20 cellular contexts compared by ENCODE assay signal in the genomic region with DNA sequence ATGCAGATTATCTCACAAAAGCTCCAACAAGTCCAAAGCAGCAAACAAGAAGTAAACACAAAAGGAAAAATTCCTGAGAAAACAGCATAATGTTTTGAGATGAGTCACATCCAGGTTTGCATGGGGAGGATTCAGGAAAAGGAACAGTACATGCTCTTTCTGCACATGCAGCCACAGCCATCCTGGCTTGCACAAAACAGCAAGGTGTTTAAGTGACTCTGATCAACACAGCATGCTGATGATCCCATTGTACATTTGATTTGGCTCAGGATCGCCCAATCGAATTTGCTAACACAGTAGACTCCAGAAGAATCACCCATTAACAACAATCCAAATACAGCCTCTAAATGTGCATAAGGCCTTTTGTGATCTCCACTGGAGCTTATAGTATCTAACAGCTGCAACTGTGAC.
A peak's percentile ranks its signal among the peaks of the same experiment; 100 is the strongest.
DNase-seq lines count a peak whose midpoint lies in the region; ATAC-seq, FAIRE-seq and TF ChIP-seq lines count a peak whose summit lies in the region.
"Had no signal": no experiment of that assay in that cellular context is flagged by ENCODE, and none has a peak within 500 bp of the region (broad histone marks: within the 10 kb centered on the region; RNA-seq: fewer than 3 reads in every experiment).

No MANE protein-coding gene starts in this region.

- H3K9me3 ChIP-seq in WERI-Rb-1 (ENCODE audit: severe bottlenecking) (no peaks in the 10 kb centered on the region), keratinocyte (ENCODE audit: control insufficient read depth, low read depth, low read length) (no peaks in the 10 kb centered on the region), uterus (no peaks in the 10 kb centered on the region)
- H3K9me3 ChIP-seq: esophagus muscularis mucosa, prostate gland had no signal

- no peaks in the 10 kb centered on the region for H3K9me1 ChIP-seq in keratinocyte (ENCODE audit: control insufficient read depth, extremely low read depth, insufficient read depth, low read length)

- H4K20me1 ChIP-seq in keratinocyte (ENCODE audit: control insufficient read depth, extremely low read depth, insufficient read depth, low read length): no peaks in the 10 kb centered on the region

- H3K4me3 ChIP-seq in WERI-Rb-1 (ENCODE audit: low read depth, low read length) (no peak overlapping the region), keratinocyte (ENCODE audit: control insufficient read depth in 2 of 3, extremely low read depth in 1 of 3, insufficient read depth in 2 of 3, low read depth in 1 of 3, low read length in 3 of 3) (peak overlapping the region in 2 of 3 experiments; percentile 36 to 60), uterus (no peak overlapping the region)
- H3K4me3 ChIP-seq: esophagus muscularis mucosa, prostate gland had no signal

- intact Hi-C loops in uterus (cut with DNase I; ENCODE audit: low total_unique reads): no loop called here

- peak; percentile 94 for FAIRE-seq in keratinocyte (lab: Jason Lieb, UNC)
- FAIRE-seq: TTC549 had no signal

- H3K4me1 ChIP-seq in keratinocyte (ENCODE audit: control insufficient read depth, extremely low read depth, insufficient read depth, low read length) (peaks cover 42% of the 10 kb centered on the region), uterus (no peaks in the 10 kb centered on the region)
- H3K4me1 ChIP-seq: prostate gland had no signal

- H3K9ac ChIP-seq in keratinocyte (ENCODE audit: control insufficient read depth, extremely low read depth, insufficient read depth, low read length): peak overlapping the region; percentile 49

- ATAC-seq in activated CD4-positive, CD25-positive, alpha-beta regulatory T cell treated with anti-CD3 and anti-CD28 coated beads, Interleukin-2, amount 50 U/mL, for 24 hours: no peak
- ATAC-seq in HG02870 (IDR thresholded peaks at IDR 0.05; ENCODE audit: unreplicated experiment): no peak
- ATAC-seq: activated CD8-positive, alpha-beta memory T cell treated with anti-CD3 and anti-CD28 coated beads, Interleukin-2, amount 10 ng/mL, durations not matched to agents 7 days and 5 days had no signal

- TF ChIP-seq CTCF in WERI-Rb-1 (IDR thresholded peaks at IDR 0.05; ENCODE audit: low read depth, low read length): no peak
- TF ChIP-seq CTCF in keratinocyte (optimal IDR thresholded peaks at IDR 0.05 in 1 of 3, IDR thresholded peaks at IDR 0.05 in 1 of 3, conservative IDR thresholded peaks at IDR 0.05 in 1 of 3; ENCODE audit: extremely low read depth in 1 of 3, insufficient read depth in 2 of 3, low read length in 3 of 3): no peak
- TF ChIP-seq CTCF in uterus (IDR thresholded peaks at IDR 0.05): no peak

- DNase-seq in AG08395 (ENCODE audit: low spot score) (peak; percentile 13), NCI-H1694 (lab: John Stamatoyannopoulos, UW) (peak; percentile 13), WERI-Rb-1 (no peak), keratinocyte (ENCODE audit: low read depth, low spot score) (no peak), uterus (no peak), NCI-H526 treated with DMSO at 0.1 percent for 48 hours (lab: John Stamatoyannopoulos, UW) (no peak)
- DNase-seq: activated CD8-positive, alpha-beta memory T cell treated with anti-CD3 and anti-CD28 coated beads, Interleukin-2, amount 10 ng/mL, durations not matched to agents 7 days and 5 days; activated naive CD4-positive, alpha-beta T cell treated with anti-CD3 and anti-CD28 coated beads, Interleukin-2, amount 50 U/mL, for 16 hours; cerebellar nuclear complex; DND-41; Karpas-422; midbrain; NCI-H345; SIG-M5; stimulated activated CD4-positive, alpha-beta T cell treated with anti-CD3 and anti-CD28 coated beads, Interleukin-2, amount 100 ng/mL, for 24 hours had no signal

- H3K27ac ChIP-seq in WERI-Rb-1: peak overlapping the region; percentile 36
- peak overlapping the region; percentile 65 for H3K27ac ChIP-seq in keratinocyte (ENCODE audit: control insufficient read depth, insufficient read depth, low read length)
- peak overlapping the region in 1 of 2 donors; percentile 5 for H3K27ac ChIP-seq in uterus
- H3K27ac ChIP-seq: esophagus muscularis mucosa, prostate gland had no signal

- dilution Hi-C loops in keratinocyte (cut with MboI; ENCODE audit: extremely low pct_ligation_motif_present, low sequenced_read_pairs): no loop called here

- H3K4me2 ChIP-seq in keratinocyte (ENCODE audit: control insufficient read depth, extremely low read depth, insufficient read depth, low read depth, low read length): peak overlapping the region; percentile 88

- H3K27me3 ChIP-seq in WERI-Rb-1 (ENCODE audit: insufficient read depth, low read depth, severe bottlenecking) (no peaks in the 10 kb centered on the region), keratinocyte (ENCODE audit: control insufficient read depth, extremely low read depth, insufficient read depth, low read length) (no peaks in the 10 kb centered on the region), uterus (no peaks in the 10 kb centered on the region)
- H3K27me3 ChIP-seq: esophagus muscularis mucosa had no signal

- H3K79me2 ChIP-seq in keratinocyte (ENCODE audit: control insufficient read depth, insufficient read depth, low read length): no peaks in the 10 kb centered on the region

- peak overlapping the region; percentile 69 for H2AFZ ChIP-seq in keratinocyte (ENCODE audit: control insufficient read depth, low read length)

- TF ChIP-seq POLR2A in uterus (IDR thresholded peaks at IDR 0.05): no peak

- H3K36me3 ChIP-seq in WERI-Rb-1 (no peaks in the 10 kb centered on the region; the same call in 1 of the 2 replicates), keratinocyte (ENCODE audit: control insufficient read depth in 2 of 2, extremely low read depth in 1 of 2, insufficient read depth in 2 of 2, low read length in 2 of 2) (no peaks in the 10 kb centered on the region), uterus (no peaks in the 10 kb centered on the region)
- H3K36me3 ChIP-seq: esophagus muscularis mucosa, prostate gland had no signal

Comparison
In these comparisons a context has a peak if more than half of its experiments do, and no peak if none do; other contexts are left out.
1. DNase-seq: peak in AG08395 (single experiment) and NCI-H1694 (single experiment); none in WERI-Rb-1 (single experiment), keratinocyte (single experiment), uterus (0 of 2) and NCI-H526 treated with DMSO at 0.1 percent for 48 hours (single experiment).
2. H3K4me3 ChIP-seq: peak in keratinocyte (2 of 3); none in WERI-Rb-1 (single experiment) and uterus (0 of 2).